1 cellular context compared by ENCODE assay signal in genomic region chr2:42001696-42002331, GRCh38.
TF ChIP-seq lines count a peak whose summit lies in the region.

No MANE protein-coding gene starts in this region.

TF ChIP-seq in GM23338, 12 proteins besides CTCF, POLR2A, EP300 and RAD21 (continued from another document):
- TF ChIP-seq ETS1 (IDR thresholded peaks at IDR 0.05) (no peak), ZNF462 (CRISPR knock-in tag; IDR thresholded peaks at IDR 0.05) (no peak), CREB1 (CRISPR knock-in tag; IDR thresholded peaks at IDR 0.05; ENCODE audit: low read depth) (no peak), NANOG (IDR thresholded peaks at IDR 0.05; ENCODE audit: borderline replicate concordance) (no peak)
